ENCODE assay signal across 10 cellular contexts in genomic region chr5:150513375-150514309, GRCh38. TPM values are rescaled to one million over a fixed set of nuclear protein-coding genes. Genes with fewer than 3 reads are reported as not detected.
DNase-seq lines count a peak whose midpoint lies in the region; ATAC-seq and TF ChIP-seq lines count a peak whose summit lies in the region.
"Had no signal": no experiment of that assay in that cellular context is flagged by ENCODE, and none has a peak within 500 bp of the region (broad histone marks: within the 10 kb centered on the region; RNA-seq: fewer than 3 reads in every experiment).

No MANE protein-coding gene starts in this region.

- dilution Hi-C loops in IMR-90 (cut with HindIII; ENCODE audit: low sequenced_read_pairs, unreplicated experiment) = no loop called here

- H3K27me3 Mint-ChIP-seq in activated T-helper 2 cell treated with anti-CD3 and anti-CD28 coated beads, Interferon-gamma antibody, Interleukin-2, Interleukin-4, amounts not matched to agents 10 μg/mL and 5 μg/mL and 100 μg/mL, durations not matched to agents 14 hours and 24 hours and 36 hours (ENCODE audit: low read depth) = no peaks in the 10 kb centered on the region
- H3K27me3 Mint-ChIP-seq: stimulated activated naive CD8-positive, alpha-beta T cell treated with anti-CD3 and anti-CD28 coated beads, Interleukin-15, Interleukin-2, amounts not matched to agents 100 ng/mL and 50 ng/mL, for 24 hours had no signal

- H2BK5ac ChIP-seq in IMR-90 (ENCODE audit: low read depth, low read length, poor library complexity, severe bottlenecking) = no peak overlapping the region

- CTCF ChIA-PET in IMR-90 (lab: Yijun Ruan, JAX) = no interaction called here

- H3K4me2 ChIP-seq in IMR-90 (ENCODE audit: low read depth, low read length) = no peak overlapping the region

- peaks cover 47 to 93% of the 10 kb centered on the region in 2 experiments for H3K79me1 ChIP-seq in IMR-90 (ENCODE audit: low read depth in 1 of 2, low read length in 2 of 2)

- no TSS peak for BruUV-seq in IMR-90 (replicated peaks; lab: Mats Ljungman, UMichigan)

- H3K36me3 ChIP-seq in IMR-90 (ENCODE audit: control insufficient read depth, insufficient read depth, low read length) (peaks cover 1% of the 10 kb centered on the region; the same call in 1 of the 2 replicates), lower lobe of right lung (peaks cover 1% of the 10 kb centered on the region)

- H3K23ac ChIP-seq in IMR-90 (ENCODE audit: low read depth, low read length) = 0 out of 2 replicates have a peak overlapping the region, but pooled peaks have one; percentile 31

- no peak for DNase-seq in AG10803 (ENCODE audit: low read depth)
- DNase-seq in IMR-90 = no peak
- no peak for DNase-seq in astrocyte of the cerebellum (ENCODE audit: low read depth)
- no peak for DNase-seq in lower lobe of right lung
- no peak for DNase-seq in activated T-helper 2 cell treated with anti-CD3 and anti-CD28 coated beads, Interferon-gamma antibody, Interleukin-2, Interleukin-4, amounts not matched to agents 10 μg/mL and 5 μg/mL and 100 μg/mL, durations not matched to agents 14 hours and 24 hours and 36 hours (ENCODE audit: low spot score)
- DNase-seq in EL = no peak
- DNase-seq: activated CD4-positive, alpha-beta T cell treated with anti-CD3 and anti-CD28 coated beads for 4 hours had no signal

- H3K27me3 ChIP-seq in IMR-90 (ENCODE audit: control insufficient read depth, insufficient read depth, low read length) (no peaks in the 10 kb centered on the region), lower lobe of right lung (ENCODE audit: low read depth) (no peaks in the 10 kb centered on the region)

- no peak overlapping the region for H3K4me3 Mint-ChIP-seq in activated T-helper 2 cell treated with anti-CD3 and anti-CD28 coated beads, Interferon-gamma antibody, Interleukin-2, Interleukin-4, amounts not matched to agents 10 μg/mL and 5 μg/mL and 100 μg/mL, durations not matched to agents 14 hours and 24 hours and 36 hours (ENCODE audit: low read depth)
- H3K4me3 Mint-ChIP-seq: stimulated activated naive CD8-positive, alpha-beta T cell treated with anti-CD3 and anti-CD28 coated beads, Interleukin-15, Interleukin-2, amounts not matched to agents 100 ng/mL and 50 ng/mL, for 24 hours had no signal

- peaks cover 58% of the 10 kb centered on the region for H3K4me1 ChIP-seq in IMR-90 (ENCODE audit: control insufficient read depth, insufficient read depth, low read length)
- H3K4me1 ChIP-seq in lower lobe of right lung = peaks cover 98% of the 10 kb centered on the region

- peaks cover 96% of the 10 kb centered on the region for H4K20me1 ChIP-seq in IMR-90 (ENCODE audit: insufficient read depth, low read length)

- TF ChIP-seq CTCF in AG10803 (conservative IDR thresholded peaks at IDR 0.05; ENCODE audit: low read length) (peak; percentile 30), IMR-90 (conservative IDR thresholded peaks at IDR 0.05; ENCODE audit: low read depth, low read length) (0 out of 2 replicates have a peak, but pooled peaks have one; percentile 1), astrocyte of the cerebellum (IDR thresholded peaks at IDR 0.05; ENCODE audit: low read depth, low read length, missing control alignments) (peak; percentile 23), lower lobe of right lung (IDR thresholded peaks at IDR 0.05) (no peak)

- H3K4me3 ChIP-seq in AG10803 (ENCODE audit: low read length) (no peak overlapping the region), IMR-90 (ENCODE audit: insufficient read depth, low read depth, low read length) (no peak overlapping the region), astrocyte of the cerebellum (ENCODE audit: low read depth, low read length) (no peak overlapping the region), lower lobe of right lung (no peak overlapping the region)

- no peak for TF ChIP-seq RAD21 in IMR-90 (IDR thresholded peaks at IDR 0.05; ENCODE audit: low read length)

- H3K14ac ChIP-seq in IMR-90 (replicated peaks; ENCODE audit: low read depth, low read length) = 0 out of 2 replicates have a peak overlapping the region, but pooled peaks have one; percentile 9

- no peak overlapping the region for H3K18ac ChIP-seq in IMR-90 (ENCODE audit: low read depth, low read length)

- POLR2A ChIA-PET in IMR-90 (lab: Charles Lee; ENCODE audit: unreplicated experiment) = no interaction called here

- H3K4me1 Mint-ChIP-seq in activated T-helper 2 cell treated with anti-CD3 and anti-CD28 coated beads, Interferon-gamma antibody, Interleukin-2, Interleukin-4, amounts not matched to agents 10 μg/mL and 5 μg/mL and 100 μg/mL, durations not matched to agents 14 hours and 24 hours and 36 hours (ENCODE audit: low read depth) = no peaks in the 10 kb centered on the region

- peak overlapping the region; percentile 16; the same call in 1 of the 3 replicates for H2BK15ac ChIP-seq in IMR-90 (ENCODE audit: low read depth, low read length)

- no peak overlapping the region for H2AK9ac ChIP-seq in IMR-90 (replicated peaks; ENCODE audit: low read depth, low read length, poor library complexity)

- no peaks in the 10 kb centered on the region for H3K9me3 Mint-ChIP-seq in activated T-helper 2 cell treated with anti-CD3 and anti-CD28 coated beads, Interferon-gamma antibody, Interleukin-2, Interleukin-4, amounts not matched to agents 10 μg/mL and 5 μg/mL and 100 μg/mL, durations not matched to agents 14 hours and 24 hours and 36 hours
- H3K9me3 Mint-ChIP-seq: stimulated activated naive CD8-positive, alpha-beta T cell treated with anti-CD3 and anti-CD28 coated beads, Interleukin-15, Interleukin-2, amounts not matched to agents 100 ng/mL and 50 ng/mL, for 24 hours had no signal

- WGBS in IMR-90 (ENCODE audit: extremely low coverage in 2 of 2, insufficient read length in 1 of 2), 2 experiments = 95% methylated on average over 4 of the region's 15 CpGs; no CpG with 5 or more reads in 1 of the 2 experiments

- in situ Hi-C loops in IMR-90 (cut with MboI; ENCODE audit: low sequenced_read_pairs) (no loop called here), astrocyte of the cerebellum (cut with HindIII; ENCODE audit: low sequenced_read_pairs) (loop anchor here (5.0 kb wide), 1 partner anchor 44 kb away; no protein-coding TSS in a partner anchor)

- no peak overlapping the region for H3K9ac ChIP-seq in IMR-90 (ENCODE audit: low read depth, low read length)

- H3K36me3 Mint-ChIP-seq in activated T-helper 2 cell treated with anti-CD3 and anti-CD28 coated beads, Interferon-gamma antibody, Interleukin-2, Interleukin-4, amounts not matched to agents 10 μg/mL and 5 μg/mL and 100 μg/mL, durations not matched to agents 14 hours and 24 hours and 36 hours (ENCODE audit: low read depth) = no peaks in the 10 kb centered on the region

- no peak overlapping the region for H3K56ac ChIP-seq in IMR-90 (ENCODE audit: extremely low read depth, insufficient read depth, low read length)

- ATAC-seq in IMR-90 (ENCODE audit: low read depth) (no peak), lower lobe of right lung (no peak), GM19397 (IDR thresholded peaks at IDR 0.05; ENCODE audit: unreplicated experiment) (no peak), GM19467 (IDR thresholded peaks at IDR 0.05; ENCODE audit: unreplicated experiment) (no peak)

- H2BK20ac ChIP-seq in IMR-90 (ENCODE audit: low read depth, low read length) = no peak overlapping the region

- TF ChIP-seq POLR2A in IMR-90 (IDR thresholded peaks at IDR 0.05; ENCODE audit: low read depth, low read length) = no peak

- peaks cover 61% of the 10 kb centered on the region for H3K9me1 ChIP-seq in IMR-90 (ENCODE audit: insufficient read depth, low read length)

- H3K27ac Mint-ChIP-seq in activated T-helper 2 cell treated with anti-CD3 and anti-CD28 coated beads, Interferon-gamma antibody, Interleukin-2, Interleukin-4, amounts not matched to agents 10 μg/mL and 5 μg/mL and 100 μg/mL, durations not matched to agents 14 hours and 24 hours and 36 hours = no peak overlapping the region
- H3K27ac Mint-ChIP-seq: stimulated activated naive CD8-positive, alpha-beta T cell treated with anti-CD3 and anti-CD28 coated beads, Interleukin-15, Interleukin-2, amounts not matched to agents 100 ng/mL and 50 ng/mL, for 24 hours had no signal

- H4K5ac ChIP-seq in IMR-90 (ENCODE audit: low read depth, low read length) = no peak overlapping the region

- H3K4ac ChIP-seq in IMR-90 (ENCODE audit: low read depth, low read length) = no peak overlapping the region

- no peak overlapping the region for H4K91ac ChIP-seq in IMR-90 (ENCODE audit: insufficient read depth, low read depth, low read length)

- peak overlapping the region; percentile 57 for H2AK5ac ChIP-seq in IMR-90 (ENCODE audit: low read depth, low read length)

- H3K27ac ChIP-seq in IMR-90 (ENCODE audit: insufficient read depth, low read length) = no peak overlapping the region
- H3K27ac ChIP-seq in lower lobe of right lung = peak overlapping the region; percentile 78

- H4K8ac ChIP-seq in IMR-90 (ENCODE audit: low read depth in 2 of 2, low read length in 2 of 2) = no peak overlapping the region; a peak in 1 of 4 replicates

- intact Hi-C loops in IMR-90 (cut with micrococcal nuclease) (no loop called here), lower lobe of right lung (cut with DNase I) (no loop called here)
- intact Hi-C loops in activated T-helper 2 cell treated with anti-CD3 and anti-CD28 coated beads, Interferon-gamma antibody, Interleukin-2, Interleukin-4, amounts not matched to agents 10 μg/mL and 5 μg/mL and 100 μg/mL, durations not matched to agents 14 hours and 24 hours and 36 hours (cut with micrococcal nuclease) = no loop called here

- H2BK120ac ChIP-seq in IMR-90 (ENCODE audit: low read depth, low read length) = no peak overlapping the region

- no peaks in the 10 kb centered on the region for H3K9me3 ChIP-seq in IMR-90 (ENCODE audit: control insufficient read depth, insufficient read depth, low read length)
- no peaks in the 10 kb centered on the region for H3K9me3 ChIP-seq in lower lobe of right lung

- no peak overlapping the region for H2AFZ ChIP-seq in IMR-90 (replicated peaks; ENCODE audit: low read length, poor library complexity)

TF ChIP-seq in IMR-90, 13 proteins besides CTCF, POLR2A, EP300 and RAD21:
- no peak for TF ChIP-seq CHD1 (IDR thresholded peaks at IDR 0.05; ENCODE audit: low read depth, low read length)
- TF ChIP-seq CEBPB (IDR thresholded peaks at IDR 0.05; ENCODE audit: low read depth, low read length) = no peak

RNA-seq across cellular contexts. Expression of gene NDST1, which starts 5.7 kb away (rescaled TPM):
- total RNA-seq in IMR-90 (2012; rRNA removed) (30.3 and 30.5 TPM in 2 replicates), lower lobe of right lung (117 TPM)
- 80.4 and 101 TPM in 2 replicates for polyA plus RNA-seq in IMR-90 (2012; rRNA removed)
- polyA plus RNA-seq in IMR-90 (2012; cell fraction: cytosol; rRNA removed) = 41.4 and 74.0 TPM in 2 replicates
- 81.4 and 121 TPM in 2 replicates for polyA plus RNA-seq in IMR-90 (2012; cell fraction: nucleus; rRNA removed; ENCODE audit: low replicate concordance)
- total RNA-seq in activated T-helper 2 cell treated with anti-CD3 and anti-CD28 coated beads, Interferon-gamma antibody, Interleukin-2, Interleukin-4, amounts not matched to agents 10 μg/mL and 5 μg/mL and 100 μg/mL, durations not matched to agents 14 hours and 24 hours and 36 hours = 2.4 and 3.0 TPM in 2 replicates
